In genomic region chr10:32976338-32976737, GRCh38 we compare ENCODE assay signal across 23 cellular contexts. TPM values are rescaled to one million over a fixed set of nuclear protein-coding genes. Genes with fewer than 3 reads are reported as not detected.
DNase-seq lines count a peak whose midpoint lies in the region; ATAC-seq, FAIRE-seq and TF ChIP-seq lines count a peak whose summit lies in the region.
"Had no signal": no experiment of that assay in that cellular context is flagged by ENCODE, and none has a peak within 500 bp of the region (broad histone marks: within the 10 kb centered on the region; RNA-seq: fewer than 3 reads in every experiment).

No MANE protein-coding gene starts in this region.

- H3K79me2 ChIP-seq in keratinocyte (ENCODE audit: control insufficient read depth, insufficient read depth, low read length): no peaks in the 10 kb centered on the region

- no peaks in the 10 kb centered on the region for H3K9me1 ChIP-seq in keratinocyte (ENCODE audit: control insufficient read depth, extremely low read depth, insufficient read depth, low read length)

- H4K20me1 ChIP-seq in keratinocyte (ENCODE audit: control insufficient read depth, extremely low read depth, insufficient read depth, low read length): no peaks in the 10 kb centered on the region

- FAIRE-seq in HTR-8/SVneo (lab: Jason Lieb, UNC): peak; percentile 26
- peak; percentile 68 for FAIRE-seq in keratinocyte (lab: Jason Lieb, UNC)
- FAIRE-seq: A204.1, G401.6, GM12892, GM18507, H54, K562 had no signal

- H3K4me1 ChIP-seq in keratinocyte (ENCODE audit: control insufficient read depth, extremely low read depth, insufficient read depth, low read length): peaks cover 38% of the 10 kb centered on the region

- ATAC-seq in Right ventricle myocardium superior (ENCODE audit: poor library complexity): no peak
- ATAC-seq: HCT116, K562 had no signal

- no peak overlapping the region for H3K4me3 ChIP-seq in keratinocyte (ENCODE audit: control insufficient read depth in 2 of 3, extremely low read depth in 1 of 3, insufficient read depth in 2 of 3, low read depth in 1 of 3, low read length in 3 of 3)
- H3K4me3 ChIP-seq: GM23248, K562 had no signal

- H3K27ac ChIP-seq in keratinocyte (ENCODE audit: control insufficient read depth, insufficient read depth, low read length) (no peak overlapping the region), caudate nucleus (ENCODE audit: low read depth, low read length) (no peak overlapping the region)
- H3K27ac ChIP-seq: C4-2B, GM23248 had no signal

- H3K9ac ChIP-seq in keratinocyte (ENCODE audit: control insufficient read depth, extremely low read depth, insufficient read depth, low read length): no peak overlapping the region
- H3K9ac ChIP-seq: GM23248 had no signal

- DNase-seq in HTR-8/SVneo (ENCODE audit: insufficient read length, low spot score): no peak
- peak; percentile 50 for DNase-seq in NCI-H2227 (lab: John Stamatoyannopoulos, UW; ENCODE audit: unreplicated experiment)
- DNase-seq in RPMI7951 (ENCODE audit: low read depth): peak; percentile 59
- DNase-seq in keratinocyte (ENCODE audit: low read depth, low spot score): no peak
- no peak for DNase-seq in HCEC 1CT
- no peak for DNase-seq in caudate nucleus (lab: John Stamatoyannopoulos, UW)
- no peak for DNase-seq in stimulated activated naive CD4-positive, alpha-beta T cell treated with Interleukin-2 at 50 U/mL for 16 hours (lab: John Stamatoyannopoulos, UW)
- no peak for DNase-seq in Right ventricle myocardium superior
- DNase-seq: AML-193; CD4-positive, alpha-beta T cell; DMS53; DND-41; EL; GM23248; HFFc6 had no signal

- dilution Hi-C loops in keratinocyte (cut with MboI; ENCODE audit: extremely low pct_ligation_motif_present, low sequenced_read_pairs): no loop called here

- no peak overlapping the region for H3K4me2 ChIP-seq in keratinocyte (ENCODE audit: control insufficient read depth, extremely low read depth, insufficient read depth, low read depth, low read length)

- no peaks in the 10 kb centered on the region for H3K9me3 ChIP-seq in keratinocyte (ENCODE audit: control insufficient read depth, low read depth, low read length)

- H2AFZ ChIP-seq in keratinocyte (ENCODE audit: control insufficient read depth, low read length): no peak overlapping the region
- H2AFZ ChIP-seq: GM23248 had no signal

- intact Hi-C loops in Right ventricle myocardium superior (cut with DNase I): loop anchor here (10.0 kb wide), 1 partner anchor 592 kb away; no protein-coding TSS in a partner anchor

- no peaks in the 10 kb centered on the region for H3K36me3 ChIP-seq in keratinocyte (ENCODE audit: control insufficient read depth in 2 of 2, extremely low read depth in 1 of 2, insufficient read depth in 2 of 2, low read length in 2 of 2)

- no peaks in the 10 kb centered on the region for H3K27me3 ChIP-seq in keratinocyte (ENCODE audit: control insufficient read depth, extremely low read depth, insufficient read depth, low read length)

- TF ChIP-seq CTCF in keratinocyte (optimal IDR thresholded peaks at IDR 0.05 in 1 of 3, IDR thresholded peaks at IDR 0.05 in 1 of 3, conservative IDR thresholded peaks at IDR 0.05 in 1 of 3; ENCODE audit: extremely low read depth in 1 of 3, insufficient read depth in 2 of 3, low read length in 3 of 3): no peak

RNA-seq across cellular contexts. Expression of gene ITGB1, which starts 18.3 kb away (rescaled TPM):
- total RNA-seq in RPMI7951 (2014; rRNA removed; shearing (Covaris generic)): 1,963 and 2,059 TPM in 2 replicates
- polyA plus RNA-seq in keratinocyte: 1,026 to 1,445 TPM (median 1,030 TPM) in 3 replicates
- 511 TPM for polyA plus RNA-seq in keratinocyte (2011; ENCODE audit: low read depth)
- 420 and 664 TPM in 2 replicates for polyA plus RNA-seq in keratinocyte (2011; cell fraction: cytosol; rRNA removed)
- polyA plus RNA-seq in keratinocyte (2011; cell fraction: nucleus; rRNA removed): 1,436 and 2,106 TPM in 2 replicates
- polyA plus RNA-seq in keratinocyte (2012; ENCODE audit: low replicate concordance): 328 and 1,010 TPM in 2 replicates
- polyA minus RNA-seq in keratinocyte: 361 to 979 TPM (median 522 TPM) in 3 replicates
- 475 TPM for polyA minus RNA-seq in keratinocyte (2011; cell fraction: cytosol; rRNA and poly(A)+ RNA removed)
- polyA minus RNA-seq in keratinocyte (2011; cell fraction: nucleus; rRNA and poly(A)+ RNA removed): 1,567 and 2,524 TPM in 2 replicates
- 458 TPM for total RNA-seq in Right ventricle myocardium superior

Comparison
In these comparisons a context has a peak if more than half of its experiments do, and no peak if none do; other contexts are left out.
1. DNase-seq: peak in NCI-H2227 (single experiment) and RPMI7951 (single experiment); none in HTR-8/SVneo (single experiment), keratinocyte (single experiment), HCEC 1CT (single experiment), caudate nucleus (0 of 61), stimulated activated naive CD4-positive, alpha-beta T cell treated with Interleukin-2 at 50 U/mL for 16 hours (single experiment) and Right ventricle myocardium superior (single experiment).